Comparison of ENCODE assay signal across 1 cellular context in genomic region chr9:101536938-101537337, GRCh38.
A peak's percentile ranks its signal among the peaks of the same experiment; 100 is the strongest.
TF ChIP-seq lines count a peak whose summit lies in the region.

No MANE protein-coding gene starts in this region.

TF ChIP-seq in GM12878, 131 proteins besides CTCF, POLR2A, EP300 and RAD21:
- TF ChIP-seq MLLT1 (IDR thresholded peaks at IDR 0.05) (no peak), RFX5 (IDR thresholded peaks at IDR 0.05; ENCODE audit: low read depth, low read length) (no peak), EGR1 (IDR thresholded peaks at IDR 0.05; ENCODE audit: borderline replicate concordance in 1 of 2, low read depth in 2 of 2, low read length in 2 of 2) (no peak), TCF12 (IDR thresholded peaks at IDR 0.05; ENCODE audit: low read depth, low read length) (no peak), NR2C2 (IDR thresholded peaks at IDR 0.05; ENCODE audit: borderline replicate concordance, control insufficient read depth, insufficient read length, low read depth) (no peak), REST (IDR thresholded peaks at IDR 0.05; ENCODE audit: low read depth, low read length) (peak; percentile 93), YY1 (IDR thresholded peaks at IDR 0.05; ENCODE audit: low read depth, low read length) (peak; percentile 62; the same call in 1 of the 2 replicates), SIN3A (IDR thresholded peaks at IDR 0.05; ENCODE audit: low read depth, low read length) (0 out of 2 replicates have a peak, but pooled peaks have one; percentile 33), MXI1 (IDR thresholded peaks at IDR 0.05; ENCODE audit: low read depth, low read length) (0 out of 2 replicates have a peak, but pooled peaks have one; percentile 0), ZBTB33 (IDR thresholded peaks at IDR 0.05) (no peak)
- TF ChIP-seq, protein P1, sequence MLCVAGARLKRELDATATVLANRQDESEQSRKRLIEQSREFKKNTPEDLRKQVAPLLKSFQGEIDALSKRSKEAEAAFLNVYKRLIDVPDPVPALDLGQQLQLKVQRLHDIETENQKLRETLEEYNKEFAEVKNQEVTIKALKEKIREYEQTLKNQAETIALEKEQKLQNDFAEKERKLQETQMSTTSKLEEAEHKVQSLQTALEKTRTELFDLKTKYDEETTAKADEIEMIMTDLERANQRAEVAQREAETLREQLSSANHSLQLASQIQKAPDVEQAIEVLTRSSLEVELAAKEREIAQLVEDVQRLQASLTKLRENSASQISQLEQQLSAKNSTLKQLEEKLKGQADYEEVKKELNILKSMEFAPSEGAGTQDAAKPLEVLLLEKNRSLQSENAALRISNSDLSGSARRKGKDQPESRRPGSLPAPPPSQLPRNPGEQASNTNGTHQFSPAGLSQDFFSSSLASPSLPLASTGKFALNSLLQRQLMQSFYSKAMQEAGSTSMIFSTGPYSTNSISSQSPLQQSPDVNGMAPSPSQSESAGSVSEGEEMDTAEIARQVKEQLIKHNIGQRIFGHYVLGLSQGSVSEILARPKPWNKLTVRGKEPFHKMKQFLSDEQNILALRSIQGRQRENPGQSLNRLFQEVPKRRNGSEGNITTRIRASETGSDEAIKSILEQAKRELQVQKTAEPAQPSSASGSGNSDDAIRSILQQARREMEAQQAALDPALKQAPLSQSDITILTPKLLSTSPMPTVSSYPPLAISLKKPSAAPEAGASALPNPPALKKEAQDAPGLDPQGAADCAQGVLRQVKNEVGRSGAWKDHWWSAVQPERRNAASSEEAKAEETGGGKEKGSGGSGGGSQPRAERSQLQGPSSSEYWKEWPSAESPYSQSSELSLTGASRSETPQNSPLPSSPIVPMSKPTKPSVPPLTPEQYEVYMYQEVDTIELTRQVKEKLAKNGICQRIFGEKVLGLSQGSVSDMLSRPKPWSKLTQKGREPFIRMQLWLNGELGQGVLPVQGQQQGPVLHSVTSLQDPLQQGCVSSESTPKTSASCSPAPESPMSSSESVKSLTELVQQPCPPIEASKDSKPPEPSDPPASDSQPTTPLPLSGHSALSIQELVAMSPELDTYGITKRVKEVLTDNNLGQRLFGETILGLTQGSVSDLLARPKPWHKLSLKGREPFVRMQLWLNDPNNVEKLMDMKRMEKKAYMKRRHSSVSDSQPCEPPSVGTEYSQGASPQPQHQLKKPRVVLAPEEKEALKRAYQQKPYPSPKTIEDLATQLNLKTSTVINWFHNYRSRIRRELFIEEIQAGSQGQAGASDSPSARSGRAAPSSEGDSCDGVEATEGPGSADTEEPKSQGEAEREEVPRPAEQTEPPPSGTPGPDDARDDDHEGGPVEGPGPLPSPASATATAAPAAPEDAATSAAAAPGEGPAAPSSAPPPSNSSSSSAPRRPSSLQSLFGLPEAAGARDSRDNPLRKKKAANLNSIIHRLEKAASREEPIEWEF (IDR thresholded peaks at IDR 0.05; ENCODE audit: insufficient replicate concordance, low read depth, low read length) = no peak
